ENCODE assay signal across 15 cellular contexts in genomic region chr19:46040952-46041500, GRCh38. TPM values are rescaled to one million over a fixed set of nuclear protein-coding genes. Genes with fewer than 3 reads are reported as not detected.
DNase-seq lines count a peak whose midpoint lies in the region; ATAC-seq and TF ChIP-seq lines count a peak whose summit lies in the region.
"Had no signal": no experiment of that assay in that cellular context is flagged by ENCODE, and none has a peak within 500 bp of the region (broad histone marks: within the 10 kb centered on the region; RNA-seq: fewer than 3 reads in every experiment).

IGFL4 (minus strand) TSS chr19:46041002; CDS start chr19:46040962, 40 bp downstream.

- ATAC-seq in esophagus mucosa (peak; percentile 46), GM19467 (IDR thresholded peaks at IDR 0.05; ENCODE audit: unreplicated experiment) (no peak), lower lobe of right lung (no peak)

- H3K36me3 ChIP-seq in lower lobe of right lung = no peaks in the 10 kb centered on the region
- H3K36me3 ChIP-seq: upper lobe of left lung had no signal

- H3K27me3 ChIP-seq in lower lobe of right lung (ENCODE audit: low read depth) = peaks cover 33% of the 10 kb centered on the region

- no peak within 1 kb of the TSS for H3K27ac ChIP-seq in lower lobe of right lung
- H3K27ac ChIP-seq: coronary artery, upper lobe of left lung had no signal

- no peaks in the 10 kb centered on the region for H3K9me3 ChIP-seq in lower lobe of right lung
- H3K9me3 ChIP-seq: upper lobe of left lung had no signal

- peak; percentile 26 for DNase-seq in COLO668 (lab: John Stamatoyannopoulos, UW; ENCODE audit: unreplicated experiment)
- DNase-seq in HT-29 (ENCODE audit: low spot score) = peak; percentile 97
- DNase-seq in NCI-H460 (ENCODE audit: extremely low read depth, low read depth) = peak; percentile 14
- no peak for DNase-seq in lower lobe of right lung
- DNase-seq in anterior cingulate cortex (lab: John Stamatoyannopoulos, UW) = no peak
- no peak for DNase-seq in GM19238 (ENCODE audit: insufficient read length, low spot score)
- DNase-seq: DND-41, GOT3, SW 1271, upper lobe of left lung had no signal

- no peak within 1 kb of the TSS for H3K4me3 ChIP-seq in lower lobe of right lung
- H3K4me3 ChIP-seq: coronary artery, upper lobe of left lung had no signal

- H3K4me1 ChIP-seq in lower lobe of right lung = no peaks in the 10 kb centered on the region
- H3K4me1 ChIP-seq: upper lobe of left lung had no signal

- intact Hi-C loops in lower lobe of right lung (cut with DNase I) = no loop called here

- no peak for TF ChIP-seq CTCF in lower lobe of right lung (IDR thresholded peaks at IDR 0.05)

RNA-seq across cellular contexts. Expression of gene IGFL4, which starts in this region (rescaled TPM):
- total RNA-seq in HT-29 (2014; rRNA removed; shearing (Covaris generic)) = 4.2 and 6.8 TPM in 2 replicates
- total RNA-seq in NCI-H460 (2014; rRNA removed; shearing (Covaris generic)) = 0.25 TPM in 1 of 2 replicates, not detected in the other
- polyA plus RNA-seq in NCI-H460 (2014; cell fraction: nucleus; rRNA removed) = not detected in 2 replicates
- 0.24 TPM for total RNA-seq in esophagus mucosa
- not detected for total RNA-seq in lower lobe of right lung
- total RNA-seq: mesenteric fat pad, osteocyte, upper lobe of left lung had no signal

Comparison
In these comparisons a context has a peak if more than half of its experiments do, and no peak if none do; other contexts are left out.
1. Peak in DNase-seq in NCI-H460; RNA of the gene not detected or under 1 TPM.
2. Peak in ATAC-seq in esophagus mucosa; RNA of the gene not detected or under 1 TPM.
3. DNase-seq: peak in COLO668 (single experiment) and HT-29 (single experiment); none in lower lobe of right lung (single experiment), anterior cingulate cortex (0 of 58) and GM19238 (single experiment).